In the genomic region with DNA sequence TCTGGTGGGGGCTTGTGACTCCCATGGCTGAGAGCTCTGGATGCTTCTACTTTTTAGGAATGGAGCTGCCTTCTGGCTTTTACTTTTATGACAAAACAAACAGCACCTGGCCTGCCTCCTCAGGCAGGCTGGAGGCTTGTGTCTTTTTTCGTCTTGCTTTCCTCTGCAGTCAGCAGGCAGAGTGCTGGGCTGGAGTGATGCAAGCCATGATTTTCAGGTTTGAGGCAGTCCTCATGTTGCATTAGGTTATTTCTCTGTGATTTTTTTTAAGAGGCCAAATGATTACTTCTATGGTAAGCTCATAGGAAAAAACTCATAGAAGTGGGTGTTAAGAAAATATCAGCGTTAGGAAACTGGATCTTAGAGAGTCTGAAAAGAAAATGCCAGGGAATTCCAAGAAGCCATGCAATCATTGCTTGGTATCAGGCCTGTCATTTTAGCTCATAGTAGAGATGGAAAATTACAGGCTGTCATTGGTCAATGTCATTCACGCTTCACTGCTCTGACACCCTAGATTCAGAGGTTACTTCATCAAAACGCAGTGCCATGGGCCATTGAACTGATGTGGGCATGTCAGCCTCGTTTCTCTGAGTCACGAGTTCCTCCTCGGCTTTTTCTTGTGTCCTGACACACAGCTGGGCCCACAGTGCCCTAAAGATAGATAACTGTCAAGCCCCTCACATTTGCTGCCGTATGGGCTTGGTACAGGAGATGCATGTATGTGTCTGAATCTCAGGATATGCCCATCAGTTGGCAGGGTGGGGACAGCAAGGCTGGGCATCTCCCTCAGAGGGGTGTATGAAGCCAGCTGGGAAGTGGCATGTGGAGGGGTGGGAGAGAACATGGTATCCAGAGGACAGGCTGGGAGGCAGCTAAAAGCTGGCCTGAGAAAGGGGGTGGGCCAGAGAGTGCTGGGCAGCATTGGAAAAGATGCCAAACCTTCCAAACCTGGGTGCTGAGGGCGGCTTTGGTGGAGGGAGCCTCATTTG, we compare ENCODE assay signal across 20 cellular contexts.
A peak's percentile ranks its signal among the peaks of the same experiment; 100 is the strongest.
DNase-seq lines count a peak whose midpoint lies in the region; ATAC-seq, FAIRE-seq and TF ChIP-seq lines count a peak whose summit lies in the region.
"Had no signal": no experiment of that assay in that cellular context is flagged by ENCODE, and none has a peak within 500 bp of the region (broad histone marks: within the 10 kb centered on the region; RNA-seq: fewer than 3 reads in every experiment).

No MANE protein-coding gene starts in this region.

- H3K4me1 ChIP-seq in right atrium auricular region, result no peaks in the 10 kb centered on the region
- H3K4me1 ChIP-seq: neural progenitor cell had no signal

- H3K4me3 ChIP-seq in right atrium auricular region (no peak overlapping the region), kidney epithelial cell (ENCODE audit: low read depth, low read length) (no peak overlapping the region)
- H3K4me3 ChIP-seq: neural progenitor cell had no signal

- peak; percentile 21 for DNase-seq in right atrium auricular region (ENCODE audit: low spot score)
- DNase-seq in left ventricle myocardium superior, result no peak
- peak; percentile 24 for DNase-seq in RPMI7951 (ENCODE audit: low read depth)
- DNase-seq in kidney epithelial cell (ENCODE audit: low read depth), result peak; percentile 14
- DNase-seq in urothelium cell line (ENCODE audit: low spot score), result no peak
- no peak for DNase-seq in NOMO-1 treated with dmso at 0.1 percent for 144 hours (lab: John Stamatoyannopoulos, UW; ENCODE audit: unreplicated experiment)
- DNase-seq: activated naive CD8-positive, alpha-beta T cell treated with anti-CD3 and anti-CD28 coated beads, Interleukin-2, amount 50 U/mL, for 24 hours; foreskin melanocyte; MV-4-11; NCI-H2107; SK-N-SH had no signal

- H3K36me3 ChIP-seq in right atrium auricular region (no peaks in the 10 kb centered on the region), kidney epithelial cell (ENCODE audit: control insufficient read depth, insufficient read depth, low read length) (no peaks in the 10 kb centered on the region)
- H3K36me3 ChIP-seq: neural progenitor cell had no signal

- TF ChIP-seq CTCF in right atrium auricular region (IDR thresholded peaks at IDR 0.05), result no peak
- no peak for TF ChIP-seq CTCF in kidney epithelial cell (IDR thresholded peaks at IDR 0.05; ENCODE audit: insufficient read depth, low read length, poor library complexity, severe bottlenecking)

- intact Hi-C loops in left ventricle myocardium superior (cut with micrococcal nuclease), result no loop called here

- no peak overlapping the region for H3K27ac ChIP-seq in right atrium auricular region
- H3K27ac ChIP-seq: C4-2B, neural progenitor cell had no signal

- peak; percentile 35 for FAIRE-seq in urothelium cell line (lab: Jason Lieb, UNC)
- FAIRE-seq: A204.1, G401.6 had no signal

- H3K27me3 ChIP-seq in right atrium auricular region (no peaks in the 10 kb centered on the region), kidney epithelial cell (ENCODE audit: control insufficient read depth, insufficient read depth, low read length) (peaks cover 14% of the 10 kb centered on the region)
- H3K27me3 ChIP-seq: neural progenitor cell had no signal

- ATAC-seq in left ventricle myocardium superior, result no peak
- ATAC-seq in GM21447 (IDR thresholded peaks at IDR 0.05; ENCODE audit: unreplicated experiment), result no peak
- ATAC-seq in HG02678 (IDR thresholded peaks at IDR 0.05; ENCODE audit: unreplicated experiment), result no peak
- ATAC-seq: activated CD4-positive, CD25-positive, alpha-beta regulatory T cell treated with anti-CD3 and anti-CD28 coated beads, Interleukin-2, amount 50 U/mL, for 24 hours; activated naive CD8-positive, alpha-beta T cell treated with anti-CD3 and anti-CD28 coated beads, Interleukin-2, amount 50 U/mL, for 24 hours; activated T-helper 17 cell treated with anti-CD3 and anti-CD28 coated beads, Interleukin-2, amount 50 U/mL, for 72 hours; HCT116 had no signal

- H3K9me3 ChIP-seq in right atrium auricular region, result no peaks in the 10 kb centered on the region
- H3K9me3 ChIP-seq: SK-N-SH had no signal

Comparison
In these comparisons a context has a peak if more than half of its experiments do, and no peak if none do; other contexts are left out.
1. DNase-seq: peak in right atrium auricular region (single experiment), RPMI7951 (single experiment) and kidney epithelial cell (single experiment); none in left ventricle myocardium superior (single experiment), urothelium cell line (single experiment) and NOMO-1 treated with dmso at 0.1 percent for 144 hours (single experiment).